Comparison of ENCODE assay signal across 8 cellular contexts in genomic region chr4:53905935-53906377, GRCh38.
DNase-seq lines count a peak whose midpoint lies in the region; ATAC-seq and TF ChIP-seq lines count a peak whose summit lies in the region.

No MANE protein-coding gene starts in this region.

- peak overlapping the region; percentile 75 for H2BK5ac ChIP-seq in IMR-90 (ENCODE audit: low read depth, low read length, poor library complexity, severe bottlenecking)

- no peak; the same call in 1 of the 2 replicates for TF ChIP-seq RAD21 in IMR-90 (IDR thresholded peaks at IDR 0.05; ENCODE audit: low read length)

- H2AFZ ChIP-seq in IMR-90 (replicated peaks; ENCODE audit: low read length, poor library complexity): peak overlapping the region; percentile 87

- H3K4me3 ChIP-seq in IMR-90 (ENCODE audit: insufficient read depth, low read depth, low read length) (peak overlapping the region; percentile 44; the same call in 1 of the 2 replicates), cardiac muscle cell (peak overlapping the region; percentile 10)

- peak overlapping the region; percentile 50 for H2AK9ac ChIP-seq in IMR-90 (replicated peaks; ENCODE audit: low read depth, low read length, poor library complexity)

- no peaks in the 10 kb centered on the region for H4K20me1 ChIP-seq in IMR-90 (ENCODE audit: insufficient read depth, low read length)

- no peaks in the 10 kb centered on the region for H3K36me3 ChIP-seq in IMR-90 (ENCODE audit: control insufficient read depth, insufficient read depth, low read length)
- H3K36me3 ChIP-seq in cardiac muscle cell: no peaks in the 10 kb centered on the region

- in situ Hi-C loops in IMR-90 (cut with MboI; ENCODE audit: low sequenced_read_pairs): loop anchor here (5.0 to 25.0 kb wide), 4 partner anchors 199 to 891 kb away; partner anchors contain the start of gene PDGFRA

- WGBS in IMR-90 (ENCODE audit: extremely low coverage in 2 of 2, insufficient read length in 1 of 2), 2 experiments: no CpG with 5 or more reads among the region's 11 CpGs

- intact Hi-C loops in IMR-90 (cut with micrococcal nuclease): loop anchor here (1.0 to 5.0 kb wide), 5 partner anchors 329 to 891 kb away; partner anchors contain the start of gene SCFD2

- peak overlapping the region; percentile 77 for H3K9ac ChIP-seq in IMR-90 (ENCODE audit: low read depth, low read length)

- peak overlapping the region; percentile 51 to 86 for H4K8ac ChIP-seq in IMR-90 (ENCODE audit: low read depth in 2 of 2, low read length in 2 of 2)

- H3K4me2 ChIP-seq in IMR-90 (ENCODE audit: low read depth, low read length): peak overlapping the region; percentile 89

- H3K4me1 ChIP-seq in IMR-90 (ENCODE audit: control insufficient read depth, insufficient read depth, low read length) (peaks cover 11% of the 10 kb centered on the region), cardiac muscle cell (ENCODE audit: low read depth) (peaks cover 46% of the 10 kb centered on the region)

- DNase-seq in activated CD8-positive, alpha-beta memory T cell treated with anti-CD3 and anti-CD28 coated beads, Interleukin-2, amount 10 ng/mL, durations not matched to agents 7 days and 5 days: no peak
- DNase-seq in activated CD8-positive, alpha-beta memory T cell treated with anti-CD3 and anti-CD28 coated beads for 24 hours: no peak
- DNase-seq in IMR-90: peak; percentile 78
- peak; percentile 17 for DNase-seq in activated CD4-positive, alpha-beta memory T cell treated with anti-CD3 and anti-CD28 coated beads, Interleukin-2, amount 10 ng/mL, durations not matched to agents 7 days and 5 days
- peak; percentile 73 to 89 for DNase-seq in cardiac muscle cell (ENCODE audit: low read depth in 1 of 2, low spot score in 1 of 2)
- DNase-seq in putamen (ENCODE audit: low spot score): peak; percentile 48

- no peaks in the 10 kb centered on the region for H3K9me3 ChIP-seq in IMR-90 (ENCODE audit: control insufficient read depth, insufficient read depth, low read length)
- H3K9me3 ChIP-seq in cardiac muscle cell (ENCODE audit: low read depth): no peaks in the 10 kb centered on the region

- H4K91ac ChIP-seq in IMR-90 (ENCODE audit: insufficient read depth, low read depth, low read length): peak overlapping the region; percentile 97

- peak overlapping the region; percentile 90 for H3K27ac ChIP-seq in IMR-90 (ENCODE audit: insufficient read depth, low read length)
- H3K27ac ChIP-seq in cardiac muscle cell: peak overlapping the region; percentile 83

- no peaks in the 10 kb centered on the region; the same call in 1 of the 2 replicates for H3K9me1 ChIP-seq in IMR-90 (ENCODE audit: insufficient read depth, low read length)

- no peak for TF ChIP-seq CTCF in IMR-90 (conservative IDR thresholded peaks at IDR 0.05; ENCODE audit: low read depth, low read length)
- TF ChIP-seq CTCF in cardiac muscle cell (IDR thresholded peaks at IDR 0.05; ENCODE audit: low read depth, low read length): no peak

- no peaks in the 10 kb centered on the region for H3K36me3 Mint-ChIP-seq in activated CD8-positive, alpha-beta memory T cell treated with anti-CD3 and anti-CD28 coated beads, Interleukin-2, amount 10 ng/mL, durations not matched to agents 7 days and 5 days
- no peaks in the 10 kb centered on the region for H3K36me3 Mint-ChIP-seq in activated CD4-positive, alpha-beta memory T cell treated with anti-CD3 and anti-CD28 coated beads, Interleukin-2, amount 10 ng/mL, durations not matched to agents 7 days and 5 days (ENCODE audit: low read depth)
- no peaks in the 10 kb centered on the region for H3K36me3 Mint-ChIP-seq in stimulated activated memory B cell treated with anti-CD40 and anti-IgM and Interleukin-4, amounts not matched to agents 10 μg/mL and 1 μg/mL and 100 μg/mL, for 72 hours

- peak overlapping the region; percentile 69 for H2AK5ac ChIP-seq in IMR-90 (ENCODE audit: low read depth, low read length)

- H3K56ac ChIP-seq in IMR-90 (ENCODE audit: extremely low read depth, insufficient read depth, low read length): peak overlapping the region; percentile 86

- peak overlapping the region; percentile 92 for H2BK15ac ChIP-seq in IMR-90 (ENCODE audit: low read depth, low read length)

- no peaks in the 10 kb centered on the region for H3K27me3 ChIP-seq in IMR-90 (ENCODE audit: control insufficient read depth, insufficient read depth, low read length)
- H3K27me3 ChIP-seq in cardiac muscle cell: no peaks in the 10 kb centered on the region

- H3K79me1 ChIP-seq in IMR-90 (ENCODE audit: low read depth in 1 of 2, low read length in 2 of 2): 0 out of 4 replicates have a peak, but pooled peaks cover 0 to 4% of the 10 kb centered on the region in 2 experiments

- H3K23ac ChIP-seq in IMR-90 (ENCODE audit: low read depth, low read length): peak overlapping the region; percentile 87

- dilution Hi-C loops in IMR-90 (cut with HindIII; ENCODE audit: low sequenced_read_pairs, unreplicated experiment): no loop called here

- peak overlapping the region; percentile 95 for H2BK20ac ChIP-seq in IMR-90 (ENCODE audit: low read depth, low read length)

- ATAC-seq in activated CD8-positive, alpha-beta memory T cell treated with anti-CD3 and anti-CD28 coated beads, Interleukin-2, amount 10 ng/mL, durations not matched to agents 7 days and 5 days: peak; percentile 49
- ATAC-seq in IMR-90 (ENCODE audit: low read depth) (peak; percentile 47), HG03139 (IDR thresholded peaks at IDR 0.05; ENCODE audit: unreplicated experiment) (no peak)
- ATAC-seq in stimulated activated memory B cell treated with anti-CD40 and anti-IgM and Interleukin-4, amounts not matched to agents 10 μg/mL and 1 μg/mL and 100 μg/mL, for 72 hours: no peak

- peak overlapping the region; percentile 82 for H3K14ac ChIP-seq in IMR-90 (replicated peaks; ENCODE audit: low read depth, low read length)

- CTCF ChIA-PET in activated CD8-positive, alpha-beta memory T cell treated with anti-CD3 and anti-CD28 coated beads, Interleukin-2, amount 10 ng/mL, durations not matched to agents 7 days and 5 days (lab: Charles Lee): interaction anchor here (1.6 to 6.7 kb wide), 2 partner anchors 322 to 328 kb away, joined by 4 to 74 read pairs; no protein-coding TSS in a partner anchor
- CTCF ChIA-PET in IMR-90 (lab: Yijun Ruan, JAX): interaction anchor here (0.9 to 1.3 kb wide), 2 partner anchors 120 to 199 kb away, joined by 3 to 4 read pairs; no protein-coding TSS in a partner anchor
- CTCF ChIA-PET in activated CD4-positive, alpha-beta memory T cell treated with anti-CD3 and anti-CD28 coated beads, Interleukin-2, amount 10 ng/mL, durations not matched to agents 7 days and 5 days (lab: Charles Lee): interaction anchor here (3.1 kb wide), 1 partner anchor 328 kb away, joined by 18 read pairs; no protein-coding TSS in a partner anchor

- peak overlapping the region; percentile 84 for H4K5ac ChIP-seq in IMR-90 (ENCODE audit: low read depth, low read length)

- H3K18ac ChIP-seq in IMR-90 (ENCODE audit: low read depth, low read length): peak overlapping the region; percentile 90

- BruUV-seq in IMR-90 (replicated peaks; lab: Mats Ljungman, UMichigan): no TSS peak

- H2BK120ac ChIP-seq in IMR-90 (ENCODE audit: low read depth, low read length): peak overlapping the region; percentile 98

- POLR2A ChIA-PET in IMR-90 (lab: Charles Lee; ENCODE audit: unreplicated experiment): interaction anchor here (0.9 kb wide), 1 partner anchor 199 kb away, joined by 3 read pairs; no protein-coding TSS in a partner anchor
- POLR2A ChIA-PET in activated CD4-positive, alpha-beta memory T cell treated with anti-CD3 and anti-CD28 coated beads, Interleukin-2, amount 10 ng/mL, durations not matched to agents 7 days and 5 days (lab: Charles Lee): no interaction called here

- H3K27ac Mint-ChIP-seq in activated CD8-positive, alpha-beta memory T cell treated with anti-CD3 and anti-CD28 coated beads, Interleukin-2, amount 10 ng/mL, durations not matched to agents 7 days and 5 days: no peak overlapping the region
- H3K27ac Mint-ChIP-seq in activated CD4-positive, alpha-beta memory T cell treated with anti-CD3 and anti-CD28 coated beads, Interleukin-2, amount 10 ng/mL, durations not matched to agents 7 days and 5 days: no peak overlapping the region
- no peak overlapping the region for H3K27ac Mint-ChIP-seq in stimulated activated memory B cell treated with anti-CD40 and anti-IgM and Interleukin-4, amounts not matched to agents 10 μg/mL and 1 μg/mL and 100 μg/mL, for 72 hours

- peaks cover 11% of the 10 kb centered on the region for H3K4me1 Mint-ChIP-seq in activated CD8-positive, alpha-beta memory T cell treated with anti-CD3 and anti-CD28 coated beads, Interleukin-2, amount 10 ng/mL, durations not matched to agents 7 days and 5 days
- peaks cover 13% of the 10 kb centered on the region for H3K4me1 Mint-ChIP-seq in activated CD4-positive, alpha-beta memory T cell treated with anti-CD3 and anti-CD28 coated beads, Interleukin-2, amount 10 ng/mL, durations not matched to agents 7 days and 5 days
- H3K4me1 Mint-ChIP-seq in stimulated activated memory B cell treated with anti-CD40 and anti-IgM and Interleukin-4, amounts not matched to agents 10 μg/mL and 1 μg/mL and 100 μg/mL, for 72 hours: peaks cover 5% of the 10 kb centered on the region

- TF ChIP-seq POLR2A in IMR-90 (IDR thresholded peaks at IDR 0.05; ENCODE audit: low read depth, low read length): no peak

- peak overlapping the region; percentile 67 for H3K4me3 Mint-ChIP-seq in activated CD8-positive, alpha-beta memory T cell treated with anti-CD3 and anti-CD28 coated beads, Interleukin-2, amount 10 ng/mL, durations not matched to agents 7 days and 5 days
- H3K4me3 Mint-ChIP-seq in activated CD4-positive, alpha-beta memory T cell treated with anti-CD3 and anti-CD28 coated beads, Interleukin-2, amount 10 ng/mL, durations not matched to agents 7 days and 5 days: peak overlapping the region; percentile 65
- no peak overlapping the region for H3K4me3 Mint-ChIP-seq in stimulated activated memory B cell treated with anti-CD40 and anti-IgM and Interleukin-4, amounts not matched to agents 10 μg/mL and 1 μg/mL and 100 μg/mL, for 72 hours

- H3K4ac ChIP-seq in IMR-90 (ENCODE audit: low read depth, low read length): peak overlapping the region; percentile 92

- no peaks in the 10 kb centered on the region for H3K9me3 Mint-ChIP-seq in activated CD8-positive, alpha-beta memory T cell treated with anti-CD3 and anti-CD28 coated beads, Interleukin-2, amount 10 ng/mL, durations not matched to agents 7 days and 5 days (ENCODE audit: low read depth)
- H3K9me3 Mint-ChIP-seq in activated CD4-positive, alpha-beta memory T cell treated with anti-CD3 and anti-CD28 coated beads, Interleukin-2, amount 10 ng/mL, durations not matched to agents 7 days and 5 days: no peaks in the 10 kb centered on the region
- no peaks in the 10 kb centered on the region for H3K9me3 Mint-ChIP-seq in stimulated activated memory B cell treated with anti-CD40 and anti-IgM and Interleukin-4, amounts not matched to agents 10 μg/mL and 1 μg/mL and 100 μg/mL, for 72 hours

- H3K27me3 Mint-ChIP-seq in activated CD8-positive, alpha-beta memory T cell treated with anti-CD3 and anti-CD28 coated beads, Interleukin-2, amount 10 ng/mL, durations not matched to agents 7 days and 5 days: peaks cover 58% of the 10 kb centered on the region
- peaks cover 43% of the 10 kb centered on the region for H3K27me3 Mint-ChIP-seq in activated CD4-positive, alpha-beta memory T cell treated with anti-CD3 and anti-CD28 coated beads, Interleukin-2, amount 10 ng/mL, durations not matched to agents 7 days and 5 days
- peaks cover 61% of the 10 kb centered on the region for H3K27me3 Mint-ChIP-seq in stimulated activated memory B cell treated with anti-CD40 and anti-IgM and Interleukin-4, amounts not matched to agents 10 μg/mL and 1 μg/mL and 100 μg/mL, for 72 hours

Comparison
In these comparisons a context has a peak if more than half of its experiments do, and no peak if none do; other contexts are left out.
1. ATAC-seq: peak in activated CD8-positive, alpha-beta memory T cell treated with anti-CD3 and anti-CD28 coated beads, Interleukin-2, amount 10 ng/mL, durations not matched to agents 7 days and 5 days (single experiment) and IMR-90 (single experiment); none in HG03139 (single experiment) and stimulated activated memory B cell treated with anti-CD40 and anti-IgM and Interleukin-4, amounts not matched to agents 10 μg/mL and 1 μg/mL and 100 μg/mL, for 72 hours (single experiment).
2. DNase-seq: peak in IMR-90 (single experiment), activated CD4-positive, alpha-beta memory T cell treated with anti-CD3 and anti-CD28 coated beads, Interleukin-2, amount 10 ng/mL, durations not matched to agents 7 days and 5 days (single experiment), cardiac muscle cell (2 of 2) and putamen (single experiment); none in activated CD8-positive, alpha-beta memory T cell treated with anti-CD3 and anti-CD28 coated beads, Interleukin-2, amount 10 ng/mL, durations not matched to agents 7 days and 5 days (single experiment) and activated CD8-positive, alpha-beta memory T cell treated with anti-CD3 and anti-CD28 coated beads for 24 hours (single experiment).